2 cellular contexts compared by ENCODE assay signal in the genomic region with DNA sequence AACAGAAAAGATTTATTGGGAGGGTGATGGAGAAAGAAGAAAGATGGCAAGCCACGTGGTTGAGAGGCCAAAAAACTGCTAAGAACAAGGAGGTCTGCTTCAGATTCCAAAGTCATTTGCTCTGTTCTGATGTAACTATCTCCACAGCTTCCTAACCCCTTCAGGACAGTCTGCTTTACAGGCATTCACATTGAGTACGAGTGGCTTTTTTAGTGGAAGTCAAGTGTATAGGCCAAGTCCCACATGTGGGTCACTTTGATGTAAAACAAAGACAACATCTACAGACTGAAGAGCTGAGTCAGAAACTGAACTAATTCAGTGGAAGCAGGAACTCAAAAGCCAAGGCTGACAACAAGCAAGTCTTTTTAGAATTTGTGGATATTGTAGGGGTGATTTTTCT.
TF ChIP-seq lines count a peak whose summit lies in the region.

No MANE protein-coding gene starts in this region.

TF ChIP-seq in IMR-90, 13 proteins besides CTCF, POLR2A, EP300 and RAD21:
- TF ChIP-seq NFE2L2 (IDR thresholded peaks at IDR 0.05; ENCODE audit: low read depth, low read length) (no peak), FOS (IDR thresholded peaks at IDR 0.05; ENCODE audit: low read depth, low read length) (no peak)
TF ChIP-seq in IMR-90: peak in this region for 0.

TF ChIP-seq in GM23338, 12 proteins besides CTCF, POLR2A, EP300 and RAD21:
- no peak for TF ChIP-seq ETS1 (IDR thresholded peaks at IDR 0.05)
- no peak for TF ChIP-seq EZH2 (IDR thresholded peaks at IDR 0.05; ENCODE audit: low read depth, unreplicated experiment)
- no peak for TF ChIP-seq ZNF114 (CRISPR knock-in tag; IDR thresholded peaks at IDR 0.05)
- no peak for TF ChIP-seq JUNB (IDR thresholded peaks at IDR 0.05; ENCODE audit: unreplicated experiment)
- no peak for TF ChIP-seq ZNF331 (CRISPR knock-in tag; IDR thresholded peaks at IDR 0.05; ENCODE audit: low read depth)
- no peak for TF ChIP-seq EZH2phosphoT487 (IDR thresholded peaks at IDR 0.05; ENCODE audit: unreplicated experiment)
